In genomic region chr15:35595656-35596055, GRCh38 we compare ENCODE assay signal across 18 cellular contexts. TPM values are rescaled to one million over a fixed set of nuclear protein-coding genes. Genes with fewer than 3 reads are reported as not detected.
A peak's percentile ranks its signal among the peaks of the same experiment; 100 is the strongest.
DNase-seq lines count a peak whose midpoint lies in the region; ATAC-seq, FAIRE-seq and TF ChIP-seq lines count a peak whose summit lies in the region.
"Had no signal": no experiment of that assay in that cellular context is flagged by ENCODE, and none has a peak within 500 bp of the region (broad histone marks: within the 10 kb centered on the region; RNA-seq: fewer than 3 reads in every experiment).

No MANE protein-coding gene starts in this region.

- TF ChIP-seq POLR2A in endothelial cell of umbilical vein (IDR thresholded peaks at IDR 0.05; ENCODE audit: low read depth, low read length): no peak

- H3K36me3 Mint-ChIP-seq in stimulated activated effector memory CD8-positive, alpha-beta T cell treated with anti-CD3 and anti-CD28 coated beads, Interleukin-12 subunit alpha, Interleukin-12 subunit beta, amount 100 ng/mL, for 72 hours: no peaks in the 10 kb centered on the region
- H3K36me3 Mint-ChIP-seq: CD14-positive monocyte; CD8-positive, alpha-beta T cell had no signal

- no peak overlapping the region for H2AFZ ChIP-seq in endothelial cell of umbilical vein (ENCODE audit: low read depth, low read length)

- H3K9me1 ChIP-seq in endothelial cell of umbilical vein (replicated peaks; ENCODE audit: control insufficient read depth, extremely low read depth, insufficient read depth, low read length): no peaks in the 10 kb centered on the region

- BruUV-seq in endothelial cell of umbilical vein (replicated peaks; lab: Mats Ljungman, UMichigan): no TSS peak

- CTCF ChIA-PET in endothelial cell of umbilical vein (lab: Charles Lee): interaction anchor here (1.1 to 1.8 kb wide), 2 partner anchors 10 kb away, joined by 4 to 5 read pairs; no protein-coding TSS in a partner anchor

- DNase-seq in NOMO-1 (lab: John Stamatoyannopoulos, UW; ENCODE audit: unreplicated experiment in 2 of 2): peak; percentile 3 to 8
- no peak for DNase-seq in NOMO-1 treated with dmso at 0.1 percent for 144 hours (lab: John Stamatoyannopoulos, UW; ENCODE audit: unreplicated experiment)
- peak; percentile 33 for DNase-seq in endothelial cell of umbilical vein (ENCODE audit: low read depth, low spot score)
- peak; percentile 8 for DNase-seq in iris pigment epithelial cell (ENCODE audit: low read depth)
- DNase-seq in iPS-NIHi7 (ENCODE audit: extremely low spot score): no peak
- DNase-seq in stimulated activated effector memory CD8-positive, alpha-beta T cell treated with anti-CD3 and anti-CD28 coated beads, Interleukin-12 subunit alpha, Interleukin-12 subunit beta, amount 100 ng/mL, for 72 hours (ENCODE audit: low spot score in 2 of 2): no peak
- no peak for DNase-seq in foreskin keratinocyte
- DNase-seq: CD8-positive, alpha-beta T cell; COR-L47; DND-41; GDM1; GOT3 had no signal

- dilution Hi-C loops in endothelial cell of umbilical vein (cut with MboI; ENCODE audit: extremely low pct_ligation_motif_present, low sequenced_read_pairs): no loop called here

- no peaks in the 10 kb centered on the region for H3K79me2 ChIP-seq in endothelial cell of umbilical vein (ENCODE audit: control insufficient read depth, insufficient read depth, low read length)

- no peaks in the 10 kb centered on the region for H3K9me3 ChIP-seq in endothelial cell of umbilical vein (replicated peaks; ENCODE audit: control insufficient read depth, insufficient read depth, low read length)
- H3K9me3 ChIP-seq: HAP-1 had no signal

- H3K27ac Mint-ChIP-seq in stimulated activated effector memory CD8-positive, alpha-beta T cell treated with anti-CD3 and anti-CD28 coated beads, Interleukin-12 subunit alpha, Interleukin-12 subunit beta, amount 100 ng/mL, for 72 hours: no peak overlapping the region
- H3K27ac Mint-ChIP-seq: CD8-positive, alpha-beta T cell had no signal

- FAIRE-seq in endothelial cell of umbilical vein (lab: Jason Lieb, UNC): no peak
- FAIRE-seq: GM12892 had no signal

- no peak overlapping the region for H3K27ac ChIP-seq in endothelial cell of umbilical vein (ENCODE audit: insufficient read depth, low read depth, low read length)
- no peak overlapping the region for H3K27ac ChIP-seq in foreskin keratinocyte
- H3K27ac ChIP-seq: 22Rv1, HL-60 had no signal

- H3K4me1 ChIP-seq in endothelial cell of umbilical vein (ENCODE audit: control insufficient read depth, extremely low read depth, insufficient read depth, low read length): no peaks in the 10 kb centered on the region
- no peaks in the 10 kb centered on the region for H3K4me1 ChIP-seq in foreskin keratinocyte
- H3K4me1 ChIP-seq: HAP-1 had no signal

- no peaks in the 10 kb centered on the region for H3K36me3 ChIP-seq in endothelial cell of umbilical vein (ENCODE audit: control insufficient read depth in 2 of 2, extremely low read depth in 1 of 2, insufficient read depth in 2 of 2, low read length in 2 of 2)
- H3K36me3 ChIP-seq: HAP-1 had no signal

- peaks cover 7% of the 10 kb centered on the region for H3K9me3 Mint-ChIP-seq in stimulated activated effector memory CD8-positive, alpha-beta T cell treated with anti-CD3 and anti-CD28 coated beads, Interleukin-12 subunit alpha, Interleukin-12 subunit beta, amount 100 ng/mL, for 72 hours

- no peaks in the 10 kb centered on the region for H3K4me1 Mint-ChIP-seq in stimulated activated effector memory CD8-positive, alpha-beta T cell treated with anti-CD3 and anti-CD28 coated beads, Interleukin-12 subunit alpha, Interleukin-12 subunit beta, amount 100 ng/mL, for 72 hours
- H3K4me1 Mint-ChIP-seq: CD14-positive monocyte had no signal

- TF ChIP-seq CTCF in endothelial cell of umbilical vein (IDR thresholded peaks at IDR 0.05; ENCODE audit: extremely low read depth in 1 of 2, insufficient read depth in 1 of 2, low read depth in 1 of 2, low read length in 2 of 2) (no peak), foreskin keratinocyte (conservative IDR thresholded peaks at IDR 0.05) (no peak)

- ATAC-seq in GM19395 (IDR thresholded peaks at IDR 0.05; ENCODE audit: unreplicated experiment): no peak
- ATAC-seq in stimulated activated effector memory CD8-positive, alpha-beta T cell treated with anti-CD3 and anti-CD28 coated beads, Interleukin-12 subunit alpha, Interleukin-12 subunit beta, amount 100 ng/mL, for 72 hours: no peak
- ATAC-seq in foreskin keratinocyte: no peak
- ATAC-seq: CD8-positive, alpha-beta T cell had no signal

- POLR2A ChIA-PET in endothelial cell of umbilical vein (lab: Charles Lee): interaction anchor here (0.6 kb wide), 1 partner anchor 240 kb away, joined by 5 read pairs; no protein-coding TSS in a partner anchor

- H3K4me3 ChIP-seq in endothelial cell of umbilical vein (replicated peaks in 1 of 3; ENCODE audit: insufficient read depth in 1 of 3, low read depth in 1 of 3, low read length in 3 of 3): no peak overlapping the region
- H3K4me3 ChIP-seq: HAP-1 had no signal

- H3K4me2 ChIP-seq in endothelial cell of umbilical vein (ENCODE audit: insufficient read depth, low read length): no peak overlapping the region

- H4K20me1 ChIP-seq in endothelial cell of umbilical vein (replicated peaks; ENCODE audit: control insufficient read depth, extremely low read depth, insufficient read depth, low read length): no peaks in the 10 kb centered on the region

- H3K27me3 ChIP-seq in endothelial cell of umbilical vein (ENCODE audit: control insufficient read depth in 2 of 2, insufficient read depth in 2 of 2, low read length in 2 of 2) (no peaks in the 10 kb centered on the region), foreskin keratinocyte (no peaks in the 10 kb centered on the region)

- intact Hi-C loops in endothelial cell of umbilical vein (cut with micrococcal nuclease): no loop called here

- no peak overlapping the region for H3K4me3 Mint-ChIP-seq in stimulated activated effector memory CD8-positive, alpha-beta T cell treated with anti-CD3 and anti-CD28 coated beads, Interleukin-12 subunit alpha, Interleukin-12 subunit beta, amount 100 ng/mL, for 72 hours
- H3K4me3 Mint-ChIP-seq: CD14-positive monocyte; CD8-positive, alpha-beta T cell had no signal

- H3K9ac ChIP-seq in endothelial cell of umbilical vein (replicated peaks; ENCODE audit: extremely low read depth, insufficient read depth, low read length): no peak overlapping the region

TF ChIP-seq in endothelial cell of umbilical vein, 7 proteins besides CTCF, POLR2A, EP300 and RAD21:
- TF ChIP-seq FOS (IDR thresholded peaks at IDR 0.05; ENCODE audit: borderline replicate concordance, insufficient read depth, low read length) (no peak), GATA2 (IDR thresholded peaks at IDR 0.05; ENCODE audit: insufficient read depth, insufficient read length, low read depth, low read length) (no peak), JUN (IDR thresholded peaks at IDR 0.05; ENCODE audit: borderline replicate concordance, insufficient read depth, insufficient read length, low read depth) (no peak), EZH2 (IDR thresholded peaks at IDR 0.05; ENCODE audit: borderline replicate concordance, low read depth, low read length, severe bottlenecking) (no peak), MYC (IDR thresholded peaks at IDR 0.05; ENCODE audit: low read depth, low read length) (no peak), POLR2AphosphoS5 (IDR thresholded peaks at IDR 0.05; ENCODE audit: insufficient read depth, low read depth, low read length) (no peak), MAX (IDR thresholded peaks at IDR 0.05; ENCODE audit: insufficient read depth, insufficient read length) (no peak)
TF ChIP-seq in endothelial cell of umbilical vein: peak in this region for 0.

RNA-seq across cellular contexts. Expression of gene DPH6, which starts 49.7 kb away (rescaled TPM):
- 10.1 and 12.4 TPM in 2 replicates for total RNA-seq in endothelial cell of umbilical vein
- polyA plus RNA-seq in endothelial cell of umbilical vein: 4.6 and 6.0 TPM in 2 replicates
- 6.4 and 7.7 TPM in 2 replicates for polyA plus RNA-seq in endothelial cell of umbilical vein (2011; cell fraction: cytosol; rRNA removed)
- polyA plus RNA-seq in endothelial cell of umbilical vein (2011; cell fraction: nucleus; rRNA removed): 12.3 and 16.5 TPM in 2 replicates
- 9.3 and 15.7 TPM in 2 replicates for polyA plus RNA-seq in endothelial cell of umbilical vein (2012)
- polyA minus RNA-seq in endothelial cell of umbilical vein: 13.6 and 26.3 TPM in 2 replicates
- 7.9 TPM for polyA minus RNA-seq in endothelial cell of umbilical vein (2011; cell fraction: cytosol; rRNA and poly(A)+ RNA removed)
- polyA minus RNA-seq in endothelial cell of umbilical vein (2011; cell fraction: nucleus; rRNA and poly(A)+ RNA removed): 48.8 and 56.1 TPM in 2 replicates
- 12.7 and 13.5 TPM in 2 replicates for total RNA-seq in foreskin keratinocyte
- 10.8 and 11.9 TPM in 2 replicates for polyA plus RNA-seq in foreskin keratinocyte

Comparison
In these comparisons a context has a peak if more than half of its experiments do, and no peak if none do; other contexts are left out.
1. DNase-seq: peak in NOMO-1 (2 of 2), endothelial cell of umbilical vein (single experiment) and iris pigment epithelial cell (single experiment); none in NOMO-1 treated with dmso at 0.1 percent for 144 hours (single experiment), iPS-NIHi7 (single experiment), stimulated activated effector memory CD8-positive, alpha-beta T cell treated with anti-CD3 and anti-CD28 coated beads, Interleukin-12 subunit alpha, Interleukin-12 subunit beta, amount 100 ng/mL, for 72 hours (0 of 2) and foreskin keratinocyte (0 of 2).